In the genomic region with DNA sequence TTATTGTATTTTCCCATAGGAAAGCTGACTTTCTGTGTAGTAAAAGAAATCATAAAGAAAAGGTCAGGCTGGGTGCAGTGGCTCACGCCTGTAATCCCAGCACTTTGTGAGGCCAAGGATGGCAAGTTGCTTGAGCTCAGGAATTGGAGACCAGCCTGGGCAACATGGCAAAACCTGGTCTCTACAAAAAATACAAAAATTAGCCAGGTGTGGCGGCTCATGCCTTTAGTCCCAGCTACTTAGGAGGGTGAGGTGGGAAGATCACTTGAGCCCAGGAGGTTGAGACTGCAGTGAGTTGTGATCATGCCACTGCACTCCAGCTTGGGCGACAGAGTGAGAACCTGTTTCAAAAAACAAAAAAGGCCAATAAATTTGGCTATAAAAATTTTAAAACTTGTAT, we compare ENCODE assay signal across 1 cellular context.
DNase-seq lines count a peak whose midpoint lies in the region; TF ChIP-seq lines count a peak whose summit lies in the region.
"Not testable (repeated sequence)": the region's sequence is repeated elsewhere in the genome, so short reads cannot be mapped to it uniquely, and the experiment has no call there.

No MANE protein-coding gene starts in this region.

- not testable (repeated sequence) for H3K4me1 ChIP-seq in thyroid gland

- H3K27ac ChIP-seq in thyroid gland: not testable (repeated sequence)

- H3K36me3 ChIP-seq in thyroid gland: not testable (repeated sequence)

- DNase-seq in thyroid gland: peak; percentile 68 to 69

- TF ChIP-seq CTCF in thyroid gland (IDR thresholded peaks at IDR 0.05): not testable (repeated sequence)

- WGBS in thyroid gland, 2 donors: 31 to 38% methylated on average over 3 of the region's 3 CpGs

- H3K4me3 ChIP-seq in thyroid gland (replicated peaks in 1 of 3): not testable (repeated sequence)

- not testable (repeated sequence) for H3K9me3 ChIP-seq in thyroid gland

- TF ChIP-seq POLR2A in thyroid gland (IDR thresholded peaks at IDR 0.05): not testable (repeated sequence)

- not testable (repeated sequence) for H3K27me3 ChIP-seq in thyroid gland

- intact Hi-C loops in thyroid gland (cut with DNase I): not testable (repeated sequence)
